ENCODE assay signal across 1 cellular context in the genomic region with DNA sequence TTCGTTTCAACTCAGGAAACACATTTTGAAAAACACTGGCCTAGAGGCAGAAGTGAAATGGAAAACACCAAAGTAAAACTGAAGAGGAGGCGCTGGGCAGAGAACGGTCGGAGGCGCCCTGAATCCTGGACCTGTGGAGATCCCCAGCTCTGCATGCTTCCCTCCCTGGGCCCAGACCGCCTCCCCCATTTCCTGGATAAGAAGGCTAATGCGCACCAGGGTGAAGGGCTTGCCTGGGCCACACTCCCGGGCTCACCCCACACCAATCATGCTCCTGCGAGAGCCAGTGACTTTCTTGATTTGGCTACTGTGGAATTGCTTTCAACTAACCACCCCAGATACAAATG.
TF ChIP-seq lines count a peak whose summit lies in the region.

No MANE protein-coding gene starts in this region.

TF ChIP-seq in SK-N-SH treated with all-trans-retinoic acid at 6 μM for 48 hours, 23 proteins besides CTCF, POLR2A, EP300 and RAD21 (continued from another document):
- TF ChIP-seq, protein P1, sequence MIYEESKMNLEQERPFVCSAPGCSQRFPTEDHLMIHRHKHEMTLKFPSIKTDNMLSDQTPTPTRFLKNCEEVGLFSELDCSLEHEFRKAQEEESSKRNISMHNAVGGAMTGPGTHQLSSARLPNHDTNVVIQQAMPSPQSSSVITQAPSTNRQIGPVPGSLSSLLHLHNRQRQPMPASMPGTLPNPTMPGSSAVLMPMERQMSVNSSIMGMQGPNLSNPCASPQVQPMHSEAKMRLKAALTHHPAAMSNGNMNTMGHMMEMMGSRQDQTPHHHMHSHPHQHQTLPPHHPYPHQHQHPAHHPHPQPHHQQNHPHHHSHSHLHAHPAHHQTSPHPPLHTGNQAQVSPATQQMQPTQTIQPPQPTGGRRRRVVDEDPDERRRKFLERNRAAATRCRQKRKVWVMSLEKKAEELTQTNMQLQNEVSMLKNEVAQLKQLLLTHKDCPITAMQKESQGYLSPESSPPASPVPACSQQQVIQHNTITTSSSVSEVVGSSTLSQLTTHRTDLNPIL (CRISPR knock-in tag; IDR thresholded peaks at IDR 0.05; ENCODE audit: low read depth) = no peak
